ENCODE assay signal across 9 cellular contexts in the genomic region with DNA sequence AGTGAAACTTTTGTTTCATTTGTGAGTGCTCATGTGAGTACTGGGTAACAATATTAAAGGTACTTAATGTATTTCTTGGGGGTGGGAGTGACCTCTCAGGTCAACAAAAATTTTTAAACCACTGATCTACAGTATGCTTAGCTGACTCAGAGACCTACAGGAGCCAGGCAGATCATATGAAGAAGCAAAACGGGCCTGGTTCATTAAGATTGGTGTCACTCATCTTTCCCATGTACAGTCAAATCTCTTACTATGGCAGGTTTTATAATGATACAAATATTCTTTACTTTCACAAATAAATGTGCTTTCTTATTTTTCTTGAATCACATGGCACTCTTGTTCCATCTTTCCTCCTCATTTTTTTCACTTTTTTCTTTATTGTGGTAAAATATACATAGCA. TPM values are rescaled to one million over a fixed set of nuclear protein-coding genes. Genes with fewer than 3 reads are reported as not detected.
DNase-seq lines count a peak whose midpoint lies in the region; ATAC-seq and TF ChIP-seq lines count a peak whose summit lies in the region.
"Had no signal": no experiment of that assay in that cellular context is flagged by ENCODE, and none has a peak within 500 bp of the region (broad histone marks: within the 10 kb centered on the region; RNA-seq: fewer than 3 reads in every experiment).

No MANE protein-coding gene starts in this region.

- H3K79me2 ChIP-seq in DND-41 (ENCODE audit: insufficient read depth, low read length): no peaks in the 10 kb centered on the region
- no peaks in the 10 kb centered on the region for H3K79me2 ChIP-seq in osteoblast (ENCODE audit: insufficient read depth, low read length)

- no peak overlapping the region for H2AFZ ChIP-seq in DND-41 (ENCODE audit: low read depth, low read length)
- no peak overlapping the region for H2AFZ ChIP-seq in osteoblast (ENCODE audit: low read length)

- intact Hi-C loops in ascending aorta (cut with DNase I): no loop called here

- no peaks in the 10 kb centered on the region for H3K9me3 ChIP-seq in DND-41 (ENCODE audit: insufficient read depth, low read length, severe bottlenecking)
- H3K9me3 ChIP-seq in ascending aorta: no peaks in the 10 kb centered on the region
- no peaks in the 10 kb centered on the region for H3K9me3 ChIP-seq in osteoblast (ENCODE audit: low read depth, low read length)
- H3K9me3 ChIP-seq: neutrophil had no signal

- H3K4me3 ChIP-seq in DND-41 (ENCODE audit: low read depth in 1 of 2, low read length in 2 of 2) (no peak overlapping the region), ascending aorta (no peak overlapping the region), osteoblast (ENCODE audit: insufficient read depth, low read length) (no peak overlapping the region)

- TF ChIP-seq CTCF in DND-41 (IDR thresholded peaks at IDR 0.05; ENCODE audit: borderline replicate concordance, extremely low read depth, low read length, poor library complexity, severe bottlenecking) (no peak), ascending aorta (IDR thresholded peaks at IDR 0.05) (no peak), osteoblast (IDR thresholded peaks at IDR 0.05; ENCODE audit: extremely low read depth, low read depth, low read length) (no peak)

- H3K27ac ChIP-seq in DND-41 (ENCODE audit: low read length) (peak overlapping the region; percentile 76; the same call in 1 of the 2 replicates), ascending aorta (peak overlapping the region; percentile 42 to 43), osteoblast (ENCODE audit: low read depth, low read length) (peak overlapping the region; percentile 74)

- H3K4me1 ChIP-seq in DND-41 (ENCODE audit: insufficient read depth, low read length) (peaks cover 35% of the 10 kb centered on the region), ascending aorta (peaks cover 3 to 5% of the 10 kb centered on the region in 2 donors), osteoblast (ENCODE audit: insufficient read depth, low read length) (peaks cover 63% of the 10 kb centered on the region)

- H3K4me2 ChIP-seq in DND-41 (ENCODE audit: insufficient read depth, low read length) (no peak overlapping the region), osteoblast (ENCODE audit: insufficient read depth, low read length) (peak overlapping the region; percentile 54)

- H4K20me1 ChIP-seq in DND-41 (ENCODE audit: insufficient read depth, low read length) (no peaks in the 10 kb centered on the region), osteoblast (ENCODE audit: insufficient read depth, low read length) (no peaks in the 10 kb centered on the region)

- H3K27me3 ChIP-seq in DND-41 (ENCODE audit: insufficient read depth, low read length, poor library complexity): no peaks in the 10 kb centered on the region
- H3K27me3 ChIP-seq in ascending aorta: no peaks in the 10 kb centered on the region
- no peaks in the 10 kb centered on the region for H3K27me3 ChIP-seq in osteoblast (ENCODE audit: insufficient read depth, low read length)

- no peak for ATAC-seq in DND-41 (ENCODE audit: insufficient read depth, low read depth)

- no peak overlapping the region for H3K9ac ChIP-seq in DND-41 (ENCODE audit: low read depth, low read length)

- H3K36me3 ChIP-seq in DND-41 (ENCODE audit: insufficient read depth, low read length): no peaks in the 10 kb centered on the region
- no peaks in the 10 kb centered on the region for H3K36me3 ChIP-seq in ascending aorta
- H3K36me3 ChIP-seq in osteoblast (ENCODE audit: insufficient read depth, low read length): no peaks in the 10 kb centered on the region
- H3K36me3 ChIP-seq: neutrophil had no signal

- DNase-seq in DND-41 (no peak), LHCN-M2 (ENCODE audit: low read depth) (peak; percentile 65), ascending aorta (ENCODE audit: low spot score in 2 of 2) (no peak), osteoblast (ENCODE audit: insufficient read length, low spot score, missing footprints) (peak; percentile 17), ureter (ENCODE audit: low spot score) (no peak), dermis blood vessel endothelial cell (no peak), NCI-H2171 treated with DMSO at 0.1 percent for 48 hours (lab: John Stamatoyannopoulos, UW) (no peak), HuH-7 (ENCODE audit: low spot score) (no peak)

RNA-seq across cellular contexts. Expression of a gene that starts 7.7 kb away (rescaled TPM):
- 8,362 and 12,675 TPM in 2 replicates for total RNA-seq in LHCN-M2 (2014; rRNA removed)
- polyA plus RNA-seq in LHCN-M2 (2012): 12,366 TPM
- total RNA-seq in ascending aorta: 5,452 TPM
- total RNA-seq in osteoblast: 3,633 and 4,065 TPM in 2 replicates
- 1,066 TPM for total RNA-seq in ureter
- total RNA-seq in dermis blood vessel endothelial cell: 6,829 and 7,745 TPM in 2 replicates

RNA-seq across cellular contexts. Expression of a gene that starts 16.9 kb away (rescaled TPM):
- 9.7 and 14.8 TPM in 2 replicates for total RNA-seq in LHCN-M2 (2014; rRNA removed)
- 1.1 TPM for polyA plus RNA-seq in LHCN-M2 (2012)
- total RNA-seq in ascending aorta: 1.1 TPM
- 2.9 and 3.5 TPM in 2 replicates for total RNA-seq in osteoblast
- 4.1 TPM for total RNA-seq in ureter
- 0.23 and 1.4 TPM in 2 replicates for total RNA-seq in dermis blood vessel endothelial cell

Comparison
In these comparisons a context has a peak if more than half of its experiments do, and no peak if none do; other contexts are left out.
1. DNase-seq: peak in LHCN-M2 (single experiment) and osteoblast (single experiment); none in DND-41 (single experiment), ascending aorta (0 of 2), ureter (single experiment), dermis blood vessel endothelial cell (single experiment), NCI-H2171 treated with DMSO at 0.1 percent for 48 hours (single experiment) and HuH-7 (single experiment).
2. Peak in every context shown above with its lines, with median percentiles within 50 percentile points of each other: H3K27ac ChIP-seq.